In genomic region chr17:81636505-81637288, GRCh38 we compare ENCODE assay signal across 8 cellular contexts. TPM values are rescaled to one million over a fixed set of nuclear protein-coding genes. Genes with fewer than 3 reads are reported as not detected.
DNase-seq lines count a peak whose midpoint lies in the region; ATAC-seq and TF ChIP-seq lines count a peak whose summit lies in the region.

NPLOC4 (minus strand) TSS chr17:81637112; CDS start chr17:81636930, 182 bp downstream.
TSPAN10 (plus strand) TSS chr17:81637196; CDS start chr17:81642413, 5,217 bp downstream.

- peaks cover 49% of the 10 kb centered on the region for H3K79me2 ChIP-seq in OCI-LY7 (ENCODE audit: insufficient read depth, low read depth, low read length)

- H2AFZ ChIP-seq in OCI-LY7 (ENCODE audit: low read length) = peak within 1 kb of the TSS; percentile 98

- H3K4me1 ChIP-seq in HUES64 (ENCODE audit: insufficient read depth, low read length) (no peaks in the 10 kb centered on the region), OCI-LY7 (ENCODE audit: insufficient read depth, low read length, poor library complexity, severe bottlenecking) (peaks cover 15% of the 10 kb centered on the region), esophagus (ENCODE audit: control insufficient read depth in 2 of 2, insufficient read depth in 2 of 2, low read length in 1 of 2) (peaks cover 0 to 3% of the 10 kb centered on the region in 2 donors), mucosa of stomach (ENCODE audit: control insufficient read depth, insufficient read depth, low read length) (peaks cover 10% of the 10 kb centered on the region)

- CTCF ChIA-PET in OCI-LY7 (lab: Charles Lee; ENCODE audit: unreplicated experiment) = interaction anchor here (0.6 kb wide), 1 partner anchor 465 kb away, joined by 3 read pairs; no protein-coding TSS in a partner anchor

- intact Hi-C loops in OCI-LY7 (cut with micrococcal nuclease; ENCODE audit: unreplicated experiment) = loop anchor here (1.0 to 5.0 kb wide), 2 partner anchors 30 to 84 kb away; partner anchors contain the start of genes CCDC137, FAAP100 and OXLD1

- under 1% methylated on average over 77 of the region's 77 CpGs for WGBS in HUES64
- 0 to 1% methylated on average over 66 to 77 of the region's 77 CpGs for WGBS in esophagus, 2 donors

- H3K4me3 ChIP-seq in HUES64 (ENCODE audit: low read length) (peak within 1 kb of the TSS; percentile 79), OCI-LY7 (ENCODE audit: low read depth, low read length, poor library complexity, severe bottlenecking) (peak within 1 kb of the TSS; percentile 84), esophagus (ENCODE audit: low read depth in 1 of 2, low read length in 2 of 2) (peak within 1 kb of the TSS; percentile 76 to 96), mucosa of stomach (ENCODE audit: low read length) (peak within 1 kb of the TSS; percentile 84)

- peaks cover 13% of the 10 kb centered on the region; the same call in 1 of the 2 replicates for H4K20me1 ChIP-seq in OCI-LY7 (ENCODE audit: insufficient read depth, low read length)

- POLR2A ChIA-PET in OCI-LY7 (lab: Charles Lee) = no interaction called here

- H3K9me3 ChIP-seq in HUES64 (ENCODE audit: insufficient read depth, low read depth, low read length) (no peaks in the 10 kb centered on the region), OCI-LY7 (ENCODE audit: low read length) (no peaks in the 10 kb centered on the region), esophagus (ENCODE audit: control insufficient read depth in 2 of 2, insufficient read depth in 1 of 2, low read depth in 1 of 2, low read length in 1 of 2) (no peaks in the 10 kb centered on the region), mucosa of stomach (ENCODE audit: control insufficient read depth, low read length) (no peaks in the 10 kb centered on the region)

- H3K9ac ChIP-seq in HUES64 (ENCODE audit: low read depth, low read length) = peak within 1 kb of the TSS; percentile 95
- peak within 1 kb of the TSS; percentile 82 for H3K9ac ChIP-seq in mucosa of stomach (ENCODE audit: low read length)

- H3K9me2 ChIP-seq in OCI-LY7 (ENCODE audit: insufficient read depth, low read length) = no peaks in the 10 kb centered on the region

- peak within 1 kb of the TSS; percentile 87 for H3K4me2 ChIP-seq in OCI-LY7 (ENCODE audit: low read length)

- H3K27me3 ChIP-seq in HUES64 (ENCODE audit: insufficient read depth, low read length) (no peaks in the 10 kb centered on the region), esophagus (ENCODE audit: control insufficient read depth in 1 of 2, insufficient read depth in 2 of 2, low read length in 2 of 2) (no peaks in the 10 kb centered on the region), mucosa of stomach (ENCODE audit: control insufficient read depth, insufficient read depth, low read length) (no peaks in the 10 kb centered on the region)

- no peak for TF ChIP-seq CTCF in OCI-LY7 (conservative IDR thresholded peaks at IDR 0.05; ENCODE audit: low read length)

- DNase-seq in COLO668 (lab: John Stamatoyannopoulos, UW; ENCODE audit: unreplicated experiment) = peak; percentile 80
- peak; percentile 93 for DNase-seq in OCI-LY7 (ENCODE audit: low spot score)
- DNase-seq in activated T-cell treated with anti-CD3 and anti-CD28 coated beads, Interleukin-2, amount 50 U/mL, for 1 hour = peak; percentile 88
- DNase-seq in stimulated activated CD8-positive, alpha-beta memory T cell treated with anti-CD3 and anti-CD28 coated beads, Interleukin-4, amount 100 ng/mL, for 48 hours = peak; percentile 92

- ATAC-seq in GM21360 (IDR thresholded peaks at IDR 0.05; ENCODE audit: unreplicated experiment) = peak; percentile 88

- H3K36me3 ChIP-seq in HUES64 (ENCODE audit: insufficient read depth, low read length) (no peaks in the 10 kb centered on the region), OCI-LY7 (ENCODE audit: insufficient read depth, low read length) (peaks cover 27% of the 10 kb centered on the region), esophagus (ENCODE audit: control insufficient read depth in 2 of 2, insufficient read depth in 2 of 2, low read length in 1 of 2) (no peaks in the 10 kb centered on the region), mucosa of stomach (ENCODE audit: control insufficient read depth, insufficient read depth, low read length) (no peaks in the 10 kb centered on the region)

- no TSS peak for BruUV-seq in OCI-LY7 (replicated peaks; lab: Mats Ljungman, UMichigan)

- H3K27ac ChIP-seq in HUES64 (ENCODE audit: low read depth, low read length) (peak within 1 kb of the TSS; percentile 82), OCI-LY7 (ENCODE audit: low read depth, low read length, poor library complexity, severe bottlenecking) (peak within 1 kb of the TSS; percentile 14), esophagus (ENCODE audit: low read depth in 2 of 2, low read length in 1 of 2) (peak within 1 kb of the TSS; percentile 96 to 97)

RNA-seq across cellular contexts. Expression of gene NPLOC4, which starts in this region (rescaled TPM):
- polyA plus RNA-seq in HUES64 (2013, experiment 1 of 2) = 49.1 TPM
- 47.0 TPM for polyA plus RNA-seq in HUES64 (2013, experiment 2 of 2)
- 59.4 and 69.6 TPM in 2 replicates for total RNA-seq in OCI-LY7 (2014; rRNA removed; shearing (Covaris generic))
- 118 and 119 TPM in 2 replicates for total RNA-seq in OCI-LY7 (2022)
- 10 to 100 TPM; 30.6 to 38.8 TPM for polyA plus RNA-seq in esophagus

RNA-seq across cellular contexts. Expression of gene TSPAN10, which starts in this region (rescaled TPM):
- polyA plus RNA-seq in HUES64 (2013, experiment 1 of 2) = 1.1 TPM
- polyA plus RNA-seq in HUES64 (2013, experiment 2 of 2) = 1.5 TPM
- total RNA-seq in OCI-LY7 (2014; rRNA removed; shearing (Covaris generic)) = 0.95 and 1.3 TPM in 2 replicates
- total RNA-seq in OCI-LY7 (2022) = 1.7 and 2.4 TPM in 2 replicates
- 1 to 10 TPM in 1 of 2 donors, under 1 TPM in 1; 0.56 to 1.7 TPM for polyA plus RNA-seq in esophagus

Comparison
In these comparisons a context has a peak if more than half of its experiments do, and no peak if none do; other contexts are left out.
1. Peak in every context shown above with its lines: DNase-seq, ATAC-seq, H3K4me3 ChIP-seq and H3K27ac ChIP-seq.
2. H3K27ac ChIP-seq: peak in every context shown above with its lines; median percentile 96 in esophagus; 82 in HUES64; 14 in OCI-LY7.